In genomic region chr3:176934698-176935097, GRCh38 we compare ENCODE assay signal across 23 cellular contexts.
"Had no signal": no experiment of that assay in that cellular context is flagged by ENCODE, and none has a peak within 500 bp of the region (broad histone marks: within the 10 kb centered on the region; RNA-seq: fewer than 3 reads in every experiment).

No MANE protein-coding gene starts in this region.

- DNase-seq: hippocampal formation; left ventricle myocardium inferior; midbrain; mucosa of descending colon; naive thymus-derived CD4-positive, alpha-beta T cell; ovary; right lobe of liver; stimulated activated CD4-positive, alpha-beta T cell treated with anti-CD3 and anti-CD28 coated beads, Interleukin-1b, Interleukin-23, amount 100 ng/mL, for 48 hours; stimulated activated CD4-positive, alpha-beta T cell treated with anti-CD3 and anti-CD28 coated beads, Interleukin-2, amount 100 ng/mL, for 48 hours; stimulated activated CD4-positive, alpha-beta T cell treated with anti-CD3 and anti-CD28 coated beads, Interleukin-4, amount 100 ng/mL, for 4 hours; stimulated activated CD8-positive, alpha-beta memory T cell treated with anti-CD3 and anti-CD28 coated beads, Interleukin-4, amount 100 ng/mL, for 48 hours; stimulated activated naive CD4-positive, alpha-beta T cell treated with Interleukin-2 at 50 U/mL for 16 hours; stimulated activated naive CD8-positive, alpha-beta T cell treated with anti-CD3 and anti-CD28 coated beads, Interleukin-15, amount 100 ng/mL, for 72 hours; substantia nigra; transverse colon; upper lobe of left lung had no signal

- H3K4me3 ChIP-seq: left ventricle myocardium inferior, lung, mucosa of descending colon, ovary, right atrium auricular region, right lobe of liver, smooth muscle cell, transverse colon, upper lobe of left lung had no signal

- H3K27me3 Mint-ChIP-seq: progenitor cell of endocrine pancreas; stimulated activated memory B cell treated with anti-CD40 and anti-IgM and Interleukin-4, amounts not matched to agents 10 μg/mL and 1 μg/mL and 100 μg/mL, for 72 hours had no signal

- H3K4me2 ChIP-seq: smooth muscle cell had no signal

- H3K27me3 ChIP-seq: ovary, right atrium auricular region, right lobe of liver, transverse colon, upper lobe of left lung had no signal

- H3K9me3 ChIP-seq: left ventricle myocardium inferior, mucosa of descending colon, ovary, right atrium auricular region, right lobe of liver, transverse colon, upper lobe of left lung had no signal

- H3K36me3 ChIP-seq: left ventricle myocardium inferior, ovary, right atrium auricular region, right lobe of liver, transverse colon, upper lobe of left lung had no signal

- H3K36me3 Mint-ChIP-seq: memory B cell; naive thymus-derived CD4-positive, alpha-beta T cell; natural killer cell treated with Interleukin-12 subunit alpha and Interleukin-12 subunit beta and Interleukin-15 and Interleukin-18, amount 100 ng/mL, for 72 hours; stimulated activated memory B cell treated with anti-CD40 and anti-IgM and Interleukin-4, amounts not matched to agents 10 μg/mL and 1 μg/mL and 100 μg/mL, for 72 hours had no signal

- H3K4me3 Mint-ChIP-seq: memory B cell; naive thymus-derived CD4-positive, alpha-beta T cell; natural killer cell treated with Interleukin-12 subunit alpha and Interleukin-12 subunit beta and Interleukin-15 and Interleukin-18, amount 100 ng/mL, for 72 hours; stimulated activated memory B cell treated with anti-CD40 and anti-IgM and Interleukin-4, amounts not matched to agents 10 μg/mL and 1 μg/mL and 100 μg/mL, for 72 hours; stimulated activated naive CD8-positive, alpha-beta T cell treated with anti-CD3 and anti-CD28 coated beads, Interleukin-15, amount 100 ng/mL, for 72 hours had no signal

- ATAC-seq: mucosa of descending colon; naive thymus-derived CD4-positive, alpha-beta T cell; stimulated activated memory B cell treated with anti-CD40 and anti-IgM and Interleukin-4, amounts not matched to agents 10 μg/mL and 1 μg/mL and 100 μg/mL, for 72 hours; stimulated activated naive CD8-positive, alpha-beta T cell treated with anti-CD3 and anti-CD28 coated beads, Interleukin-15, amount 100 ng/mL, for 72 hours had no signal

- H3K27ac Mint-ChIP-seq: memory B cell; natural killer cell treated with Interleukin-12 subunit alpha and Interleukin-12 subunit beta and Interleukin-15 and Interleukin-18, amount 100 ng/mL, for 72 hours; progenitor cell of endocrine pancreas; stimulated activated memory B cell treated with anti-CD40 and anti-IgM and Interleukin-4, amounts not matched to agents 10 μg/mL and 1 μg/mL and 100 μg/mL, for 72 hours; stimulated activated naive CD8-positive, alpha-beta T cell treated with anti-CD3 and anti-CD28 coated beads, Interleukin-15, amount 100 ng/mL, for 72 hours had no signal

- H3K4me1 ChIP-seq: right atrium auricular region, transverse colon had no signal

- H3K27ac ChIP-seq: left ventricle myocardium inferior, ovary, right atrium auricular region, right lobe of liver, transverse colon, upper lobe of left lung had no signal

- H3K4me1 Mint-ChIP-seq: memory B cell; naive thymus-derived CD4-positive, alpha-beta T cell; stimulated activated memory B cell treated with anti-CD40 and anti-IgM and Interleukin-4, amounts not matched to agents 10 μg/mL and 1 μg/mL and 100 μg/mL, for 72 hours; stimulated activated naive CD8-positive, alpha-beta T cell treated with anti-CD3 and anti-CD28 coated beads, Interleukin-15, amount 100 ng/mL, for 72 hours had no signal

- H3K9me3 Mint-ChIP-seq: memory B cell; naive thymus-derived CD4-positive, alpha-beta T cell; natural killer cell treated with Interleukin-12 subunit alpha and Interleukin-12 subunit beta and Interleukin-15 and Interleukin-18, amount 100 ng/mL, for 72 hours; stimulated activated memory B cell treated with anti-CD40 and anti-IgM and Interleukin-4, amounts not matched to agents 10 μg/mL and 1 μg/mL and 100 μg/mL, for 72 hours; stimulated activated naive CD8-positive, alpha-beta T cell treated with anti-CD3 and anti-CD28 coated beads, Interleukin-15, amount 100 ng/mL, for 72 hours had no signal
